ENCODE assay signal across 8 cellular contexts in the genomic region with DNA sequence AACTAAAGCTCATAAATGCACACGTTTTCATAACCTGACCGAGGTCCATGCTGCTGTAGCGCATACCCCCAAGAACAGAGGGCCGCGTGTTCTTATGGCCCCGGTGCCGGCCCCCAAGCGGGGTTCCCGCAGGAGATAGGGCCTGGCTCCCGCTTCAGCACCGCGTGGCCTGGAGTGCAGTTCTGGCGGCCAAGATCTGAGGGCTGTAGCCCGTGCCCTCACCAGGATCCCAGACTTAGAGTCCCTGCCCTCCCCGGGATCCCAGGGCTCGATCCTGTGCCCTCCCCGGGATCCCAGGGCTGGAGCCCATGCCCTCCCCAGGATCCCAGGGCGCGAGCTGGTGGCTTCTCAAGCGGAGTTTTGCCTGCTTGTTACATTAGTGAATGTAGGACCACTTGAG. TPM values are rescaled to one million over a fixed set of nuclear protein-coding genes. Genes with fewer than 3 reads are reported as not detected.
DNase-seq lines count a peak whose midpoint lies in the region; ATAC-seq and TF ChIP-seq lines count a peak whose summit lies in the region.

No MANE protein-coding gene starts in this region.

- no peak for DNase-seq in BE2C
- no peak for DNase-seq in IMR-90
- DNase-seq in mammary epithelial cell: no peak
- DNase-seq in mesothelial cell of epicardium (ENCODE audit: low spot score in 2 of 2, unreplicated experiment in 2 of 2): no peak
- DNase-seq in SHP77 (lab: John Stamatoyannopoulos, UW): no peak
- no peak for DNase-seq in NAMALWA (ENCODE audit: low spot score)
- no peak for DNase-seq in ecto neural progenitor cell (ENCODE audit: low spot score)
- no peak for DNase-seq in C1 segment of cervical spinal cord (lab: John Stamatoyannopoulos, UW)

- dilution Hi-C loops in IMR-90 (cut with HindIII; ENCODE audit: low sequenced_read_pairs, unreplicated experiment): no loop called here
- dilution Hi-C loops in mammary epithelial cell (cut with HindIII; ENCODE audit: low sequenced_read_pairs): no loop called here

- peak overlapping the region; percentile 92 for H3K4me3 ChIP-seq in BE2C (ENCODE audit: low read depth, low read length)
- H3K4me3 ChIP-seq in IMR-90 (ENCODE audit: insufficient read depth, low read depth, low read length): peak overlapping the region; percentile 74
- H3K4me3 ChIP-seq in mammary epithelial cell (replicated peaks in 1 of 3; ENCODE audit: insufficient read depth in 1 of 3, low read depth in 2 of 3, low read length in 3 of 3): peak overlapping the region; percentile 66 to 93 (median 75)

- H3K4ac ChIP-seq in IMR-90 (ENCODE audit: low read depth, low read length): peak overlapping the region; percentile 42; the same call in 1 of the 2 replicates

- H2AFZ ChIP-seq in IMR-90 (replicated peaks; ENCODE audit: low read length, poor library complexity): peak overlapping the region; percentile 93
- H2AFZ ChIP-seq in mammary epithelial cell (ENCODE audit: low read depth, low read length): peak overlapping the region; percentile 89

- H3K9ac ChIP-seq in IMR-90 (ENCODE audit: low read depth, low read length) (peak overlapping the region; percentile 79), mammary epithelial cell (ENCODE audit: insufficient read depth, low read length) (peak overlapping the region; percentile 73)

- peak overlapping the region; percentile 63 for H3K23ac ChIP-seq in IMR-90 (ENCODE audit: low read depth, low read length)

- H3K27ac Mint-ChIP-seq in mesothelial cell of epicardium: peak overlapping the region; percentile 97

- no peak overlapping the region for H2AK5ac ChIP-seq in IMR-90 (ENCODE audit: low read depth, low read length)

- in situ Hi-C loops in IMR-90 (cut with MboI; ENCODE audit: low sequenced_read_pairs) (no loop called here), mammary epithelial cell (cut with MboI; ENCODE audit: low sequenced_read_pairs in 2 of 2) (loop anchor here (10.0 to 25.0 kb wide), 2 partner anchors 164 to 357 kb away; a partner anchor contains a TSS)

- H3K27ac ChIP-seq in IMR-90 (ENCODE audit: insufficient read depth, low read length) (peak overlapping the region; percentile 19; the same call in 1 of the 2 replicates), mammary epithelial cell (ENCODE audit: insufficient read depth, low read depth, low read length) (peak overlapping the region; percentile 66)

- H3K9me3 ChIP-seq in BE2C (no peaks in the 10 kb centered on the region), IMR-90 (ENCODE audit: control insufficient read depth, insufficient read depth, low read length) (no peaks in the 10 kb centered on the region), mammary epithelial cell (replicated peaks; ENCODE audit: insufficient read depth, low read length) (no peaks in the 10 kb centered on the region)

- peak overlapping the region; percentile 70; the same call in 1 of the 2 replicates for H3K56ac ChIP-seq in IMR-90 (ENCODE audit: extremely low read depth, insufficient read depth, low read length)

- H3K4me1 Mint-ChIP-seq in mesothelial cell of epicardium: peaks cover 27% of the 10 kb centered on the region

- no peak overlapping the region for H3K18ac ChIP-seq in IMR-90 (ENCODE audit: low read depth, low read length)

- H3K27me3 ChIP-seq in BE2C: no peaks in the 10 kb centered on the region
- H3K27me3 ChIP-seq in IMR-90 (ENCODE audit: control insufficient read depth, insufficient read depth, low read length): peaks cover 2% of the 10 kb centered on the region; the same call in 1 of the 2 replicates
- H3K27me3 ChIP-seq in mammary epithelial cell (ENCODE audit: insufficient read depth, low read length): no peaks in the 10 kb centered on the region

- H3K14ac ChIP-seq in IMR-90 (replicated peaks; ENCODE audit: low read depth, low read length): peak overlapping the region; percentile 33

- H3K36me3 ChIP-seq in BE2C: peaks cover 19% of the 10 kb centered on the region
- H3K36me3 ChIP-seq in IMR-90 (ENCODE audit: control insufficient read depth, insufficient read depth, low read length): peaks cover 5% of the 10 kb centered on the region
- H3K36me3 ChIP-seq in mammary epithelial cell (ENCODE audit: insufficient read depth, low read length): peaks cover 4% of the 10 kb centered on the region

- POLR2A ChIA-PET in IMR-90 (lab: Charles Lee; ENCODE audit: unreplicated experiment): interaction anchor here (0.6 kb wide), 2 partner anchors 867 to 1293 kb away, joined by 4 read pairs; no protein-coding TSS in a partner anchor

- peaks cover 6% of the 10 kb centered on the region for H3K36me3 Mint-ChIP-seq in mesothelial cell of epicardium

- peaks cover 14% of the 10 kb centered on the region for H3K27me3 Mint-ChIP-seq in mesothelial cell of epicardium (ENCODE audit: low read depth)

- no peak overlapping the region for H4K91ac ChIP-seq in IMR-90 (ENCODE audit: insufficient read depth, low read depth, low read length)

- H3K9me1 ChIP-seq in IMR-90 (ENCODE audit: insufficient read depth, low read length): peaks cover 3% of the 10 kb centered on the region; the same call in 1 of the 2 replicates

- peaks cover 12 to 33% of the 10 kb centered on the region in 2 experiments for H3K79me1 ChIP-seq in IMR-90 (ENCODE audit: low read depth in 1 of 2, low read length in 2 of 2)

- H2AK9ac ChIP-seq in IMR-90 (replicated peaks; ENCODE audit: low read depth, low read length, poor library complexity): peak overlapping the region; percentile 93

- intact Hi-C loops in IMR-90 (cut with micrococcal nuclease): loop anchor here (2.0 kb wide), 1 partner anchor 56 kb away; no protein-coding TSS in a partner anchor
- intact Hi-C loops in mammary epithelial cell (cut with micrococcal nuclease): loop anchor here (1.0 to 2.0 kb wide), 3 partner anchors 25 to 83 kb away; no protein-coding TSS in a partner anchor

- H2BK15ac ChIP-seq in IMR-90 (ENCODE audit: low read depth, low read length): no peak overlapping the region

- no peaks in the 10 kb centered on the region for H3K9me3 Mint-ChIP-seq in mesothelial cell of epicardium

- no peak for TF ChIP-seq RAD21 in IMR-90 (IDR thresholded peaks at IDR 0.05; ENCODE audit: low read length)

- H4K5ac ChIP-seq in IMR-90 (ENCODE audit: low read depth, low read length): peak overlapping the region; percentile 33; the same call in 1 of the 2 replicates

- H3K4me2 ChIP-seq in IMR-90 (ENCODE audit: low read depth, low read length) (peak overlapping the region; percentile 73), mammary epithelial cell (ENCODE audit: insufficient read depth, low read depth, low read length) (peak overlapping the region; percentile 91)

- no peaks in the 10 kb centered on the region for H3K4me1 ChIP-seq in BE2C
- peaks cover 7% of the 10 kb centered on the region; the same call in 1 of the 2 replicates for H3K4me1 ChIP-seq in IMR-90 (ENCODE audit: control insufficient read depth, insufficient read depth, low read length)
- peaks cover 16% of the 10 kb centered on the region for H3K4me1 ChIP-seq in mammary epithelial cell (ENCODE audit: insufficient read depth, low read length)

- CTCF ChIA-PET in IMR-90 (lab: Yijun Ruan, JAX): interaction anchor here (1.0 to 1.5 kb wide), 6 partner anchors 12 to 284 kb away, joined by 3 to 4 read pairs (median 4); a partner anchor contains a TSS
- CTCF ChIA-PET in mammary epithelial cell (lab: Charles Lee; ENCODE audit: low non-redundant PET): interaction anchor here (0.7 kb wide), 1 partner anchor 89 kb away, joined by 3 read pairs; no protein-coding TSS in a partner anchor

- no peak overlapping the region for H2BK120ac ChIP-seq in IMR-90 (ENCODE audit: low read depth, low read length)

- 10% methylated on average over 16 of the region's 20 CpGs; no CpG with 5 or more reads in 1 of the 2 experiments for whole genome bisulfite sequencing in IMR-90 (ENCODE audit: extremely low coverage in 2 of 2, insufficient read length in 1 of 2), 2 experiments
- 31% methylated on average over 9 of the region's 20 CpGs for WGBS in mammary epithelial cell (ENCODE audit: low coverage, missing lambda C conversion rate)

- H3K4me3 Mint-ChIP-seq in mesothelial cell of epicardium: peak overlapping the region; percentile 88

- no peak overlapping the region for H2BK20ac ChIP-seq in IMR-90 (ENCODE audit: low read depth, low read length)

- H4K20me1 ChIP-seq in IMR-90 (ENCODE audit: insufficient read depth, low read length) (peaks cover 17% of the 10 kb centered on the region), mammary epithelial cell (ENCODE audit: insufficient read depth, low read length) (no peaks in the 10 kb centered on the region)

- TF ChIP-seq POLR2A in IMR-90 (IDR thresholded peaks at IDR 0.05; ENCODE audit: low read depth, low read length): no peak

- no peak overlapping the region for H2BK5ac ChIP-seq in IMR-90 (ENCODE audit: low read depth, low read length, poor library complexity, severe bottlenecking)

- ATAC-seq in IMR-90 (ENCODE audit: low read depth): no peak

- BruUV-seq in IMR-90 (replicated peaks; lab: Mats Ljungman, UMichigan) (no TSS peak), mammary epithelial cell (replicated peaks; lab: Mats Ljungman, UMichigan) (no TSS peak)

- H3K79me2 ChIP-seq in mammary epithelial cell (ENCODE audit: insufficient read depth, low read length): peaks cover 39% of the 10 kb centered on the region

- TF ChIP-seq CTCF in BE2C (IDR thresholded peaks at IDR 0.05; ENCODE audit: low read depth, low read length): no peak
- TF ChIP-seq CTCF in IMR-90 (conservative IDR thresholded peaks at IDR 0.05; ENCODE audit: low read depth, low read length): no peak
- no peak for TF ChIP-seq CTCF in mammary epithelial cell (conservative IDR thresholded peaks at IDR 0.05 in 1 of 2, IDR thresholded peaks at IDR 0.05 in 1 of 2; ENCODE audit: extremely low read depth in 1 of 2, insufficient read depth in 1 of 2, low read depth in 1 of 2, low read length in 2 of 2)
- no peak for TF ChIP-seq CTCF in mesothelial cell of epicardium (IDR thresholded peaks at IDR 0.05; ENCODE audit: unreplicated experiment)

- peak overlapping the region; percentile 56 to 80; a peak in 2 of 4 replicates for H4K8ac ChIP-seq in IMR-90 (ENCODE audit: low read depth in 2 of 2, low read length in 2 of 2)

RNA-seq across cellular contexts. Expression of a gene that starts 1.0 kb away (rescaled TPM):
- 104 TPM for polyA plus RNA-seq in BE2C (2012; ENCODE audit: insufficient read depth, insufficient read length, low read depth)
- total RNA-seq in IMR-90 (2012; rRNA removed) (33.0 and 48.6 TPM in 2 replicates), mammary epithelial cell (10 to 100 TPM; 18.5 to 66.1 TPM), mesothelial cell of epicardium (15.5 to 17.9 TPM (median 17.3 TPM) in 3 replicates)
- polyA plus RNA-seq in IMR-90 (2012; rRNA removed) (32.0 and 33.9 TPM in 2 replicates), mammary epithelial cell (60.2 TPM)
- 9.0 and 14.6 TPM in 2 replicates for polyA plus RNA-seq in IMR-90 (2012; cell fraction: cytosol; rRNA removed)
- 5.0 and 19.1 TPM in 2 replicates for polyA plus RNA-seq in IMR-90 (2012; cell fraction: nucleus; rRNA removed; ENCODE audit: low replicate concordance)
- 77.2 TPM for polyA minus RNA-seq in mammary epithelial cell

RNA-seq across cellular contexts. Expression of a gene that starts 25.7 kb away (rescaled TPM):
- 20.8 TPM for polyA plus RNA-seq in BE2C (2012; ENCODE audit: insufficient read depth, insufficient read length, low read depth)
- total RNA-seq in IMR-90 (2012; rRNA removed) (6.1 and 8.1 TPM in 2 replicates), mammary epithelial cell (10 to 100 TPM; 13.3 to 17.2 TPM), mesothelial cell of epicardium (16.5 to 19.0 TPM (median 17.4 TPM) in 3 replicates)
- polyA plus RNA-seq in IMR-90 (2012; rRNA removed) (8.1 and 8.6 TPM in 2 replicates), mammary epithelial cell (6.7 TPM)
- polyA plus RNA-seq in IMR-90 (2012; cell fraction: cytosol; rRNA removed): 5.2 and 6.9 TPM in 2 replicates
- 5.7 and 6.6 TPM in 2 replicates for polyA plus RNA-seq in IMR-90 (2012; cell fraction: nucleus; rRNA removed; ENCODE audit: low replicate concordance)
- 9.5 TPM for polyA minus RNA-seq in mammary epithelial cell
